Comparison of ENCODE assay signal across 12 cellular contexts in genomic region chr16:2671741-2672140, GRCh38. TPM values are rescaled to one million over a fixed set of nuclear protein-coding genes. Genes with fewer than 3 reads are reported as not detected.
DNase-seq lines count a peak whose midpoint lies in the region; ATAC-seq and TF ChIP-seq lines count a peak whose summit lies in the region.
"Had no signal": no experiment of that assay in that cellular context is flagged by ENCODE, and none has a peak within 500 bp of the region (broad histone marks: within the 10 kb centered on the region; RNA-seq: fewer than 3 reads in every experiment).

No MANE protein-coding gene starts in this region.

- H3K27ac ChIP-seq in left ventricle myocardium inferior (replicated peaks) (no peak overlapping the region), heart left ventricle (peak overlapping the region in 3 of 12 donors; percentile 64 to 85 (median 75)), vagina (peak overlapping the region; percentile 24)

- H3K27me3 ChIP-seq in left ventricle myocardium inferior (ENCODE audit: low read depth) (no peaks in the 10 kb centered on the region), heart left ventricle (no peaks in the 10 kb centered on the region), vagina (no peaks in the 10 kb centered on the region)

- WGBS in heart left ventricle, 4 donors, result 86 to 92% (median 90%) methylated on average over 13 of the region's 13 CpGs

- H3K4me3 ChIP-seq in left ventricle myocardium inferior, result peak overlapping the region; percentile 69
- H3K4me3 ChIP-seq in heart left ventricle, result peak overlapping the region in 4 of 12 donors; percentile 68 to 80 (median 78)
- H3K4me3 ChIP-seq in vagina, result peak overlapping the region in 1 of 2 donors; percentile 64

- H3K4me1 ChIP-seq in left ventricle myocardium inferior (peaks cover 42% of the 10 kb centered on the region), heart left ventricle (peaks cover 5 to 37% (median 25%) of the 10 kb centered on the region in 12 donors), vagina (peaks cover 32% of the 10 kb centered on the region)

- no peak for TF ChIP-seq CTCF in left ventricle myocardium inferior (IDR thresholded peaks at IDR 0.05; ENCODE audit: borderline replicate concordance)
- no peak for TF ChIP-seq CTCF in heart left ventricle (IDR thresholded peaks at IDR 0.05)
- no peak for TF ChIP-seq CTCF in vagina (IDR thresholded peaks at IDR 0.05)

- H3K27ac Mint-ChIP-seq in activated T-helper 2 cell treated with anti-CD3 and anti-CD28 coated beads, Interferon-gamma antibody, Interleukin-2, Interleukin-4, amounts not matched to agents 10 μg/mL and 5 μg/mL and 100 μg/mL, durations not matched to agents 14 hours and 24 hours and 36 hours, result peak overlapping the region; percentile 65
- peak overlapping the region; percentile 86 for H3K27ac Mint-ChIP-seq in memory B cell

- no peaks in the 10 kb centered on the region for H3K9me3 Mint-ChIP-seq in activated T-helper 2 cell treated with anti-CD3 and anti-CD28 coated beads, Interferon-gamma antibody, Interleukin-2, Interleukin-4, amounts not matched to agents 10 μg/mL and 5 μg/mL and 100 μg/mL, durations not matched to agents 14 hours and 24 hours and 36 hours
- H3K9me3 Mint-ChIP-seq in memory B cell, result no peaks in the 10 kb centered on the region

- no peak for TF ChIP-seq POLR2A in heart left ventricle (IDR thresholded peaks at IDR 0.05)
- TF ChIP-seq POLR2A in vagina (IDR thresholded peaks at IDR 0.05), result no peak

- H3K9me3 ChIP-seq in left ventricle myocardium inferior (replicated peaks), result no peaks in the 10 kb centered on the region
- no peaks in the 10 kb centered on the region for H3K9me3 ChIP-seq in heart left ventricle
- no peaks in the 10 kb centered on the region for H3K9me3 ChIP-seq in vagina

- peaks cover 57% of the 10 kb centered on the region for H3K36me3 Mint-ChIP-seq in activated T-helper 2 cell treated with anti-CD3 and anti-CD28 coated beads, Interferon-gamma antibody, Interleukin-2, Interleukin-4, amounts not matched to agents 10 μg/mL and 5 μg/mL and 100 μg/mL, durations not matched to agents 14 hours and 24 hours and 36 hours (ENCODE audit: low read depth)
- H3K36me3 Mint-ChIP-seq in memory B cell, result peaks cover 9% of the 10 kb centered on the region

- ATAC-seq in heart left ventricle (no peak), memory B cell (ENCODE audit: low read depth) (no peak), HG02678 (IDR thresholded peaks at IDR 0.05; ENCODE audit: unreplicated experiment) (no peak)

- H3K36me3 ChIP-seq in left ventricle myocardium inferior (peaks cover 28% of the 10 kb centered on the region), heart left ventricle (peaks cover 0 to 31% (median 21%) of the 10 kb centered on the region in 9 donors), vagina (peaks cover 0 to 13% of the 10 kb centered on the region in 2 donors)

- intact Hi-C loops in left ventricle myocardium inferior (cut with micrococcal nuclease) (no loop called here), heart left ventricle (cut with DNase I) (no loop called here), vagina (cut with DNase I) (no loop called here)
- intact Hi-C loops in activated T-helper 2 cell treated with anti-CD3 and anti-CD28 coated beads, Interferon-gamma antibody, Interleukin-2, Interleukin-4, amounts not matched to agents 10 μg/mL and 5 μg/mL and 100 μg/mL, durations not matched to agents 14 hours and 24 hours and 36 hours (cut with micrococcal nuclease), result loop anchor here (2.0 kb wide), 1 partner anchor 81 kb away; the partner anchor contains the start of gene SRRM2

- peak overlapping the region; percentile 88 for H3K4me3 Mint-ChIP-seq in activated T-helper 2 cell treated with anti-CD3 and anti-CD28 coated beads, Interferon-gamma antibody, Interleukin-2, Interleukin-4, amounts not matched to agents 10 μg/mL and 5 μg/mL and 100 μg/mL, durations not matched to agents 14 hours and 24 hours and 36 hours (ENCODE audit: low read depth)
- H3K4me3 Mint-ChIP-seq in memory B cell, result peak overlapping the region; percentile 51

- peaks cover 31% of the 10 kb centered on the region for H3K4me1 Mint-ChIP-seq in activated T-helper 2 cell treated with anti-CD3 and anti-CD28 coated beads, Interferon-gamma antibody, Interleukin-2, Interleukin-4, amounts not matched to agents 10 μg/mL and 5 μg/mL and 100 μg/mL, durations not matched to agents 14 hours and 24 hours and 36 hours (ENCODE audit: low read depth)
- H3K4me1 Mint-ChIP-seq in memory B cell, result peaks cover 12% of the 10 kb centered on the region

- no peaks in the 10 kb centered on the region for H3K27me3 Mint-ChIP-seq in activated T-helper 2 cell treated with anti-CD3 and anti-CD28 coated beads, Interferon-gamma antibody, Interleukin-2, Interleukin-4, amounts not matched to agents 10 μg/mL and 5 μg/mL and 100 μg/mL, durations not matched to agents 14 hours and 24 hours and 36 hours (ENCODE audit: low read depth)
- H3K27me3 Mint-ChIP-seq in memory B cell, result no peaks in the 10 kb centered on the region

- DNase-seq in left ventricle myocardium inferior (no peak), heart left ventricle (no peak), memory B cell (ENCODE audit: low spot score in 2 of 2) (no peak), vagina (ENCODE audit: extremely low spot score in 2 of 2) (no peak), NCI-H69 (lab: John Stamatoyannopoulos, UW) (no peak), NCI-H526 treated with DMSO at 0.1 percent for 48 hours (lab: John Stamatoyannopoulos, UW) (no peak)
- no peak for DNase-seq in activated T-helper 2 cell treated with anti-CD3 and anti-CD28 coated beads, Interferon-gamma antibody, Interleukin-2, Interleukin-4, amounts not matched to agents 10 μg/mL and 5 μg/mL and 100 μg/mL, durations not matched to agents 14 hours and 24 hours and 36 hours (ENCODE audit: low spot score)
- DNase-seq: NCI-H1417 treated with DMSO at 0.1 percent for 48 hours; Right ventricle myocardium superior; stimulated activated CD4-positive, alpha-beta T cell treated with anti-CD3 and anti-CD28 coated beads, Interleukin-4, amount 100 ng/mL, for 4 hours had no signal

RNA-seq across cellular contexts. Expression of gene KCTD5, which starts 10.6 kb away (rescaled TPM):
- total RNA-seq in left ventricle myocardium inferior (10.2 TPM), heart left ventricle (10 to 100 TPM in 6 of 9 donors, 1 to 10 TPM in 3; 9.1 to 24.3 (median 11.1) TPM), vagina (19.4 TPM)
- 10 to 100 TPM in 1 of 2 donors, 1 to 10 TPM in 1; 6.2 to 15.7 TPM for polyA plus RNA-seq in heart left ventricle
- 65.5 and 68.5 TPM in 2 replicates for total RNA-seq in activated T-helper 2 cell treated with anti-CD3 and anti-CD28 coated beads, Interferon-gamma antibody, Interleukin-2, Interleukin-4, amounts not matched to agents 10 μg/mL and 5 μg/mL and 100 μg/mL, durations not matched to agents 14 hours and 24 hours and 36 hours

RNA-seq across cellular contexts. Expression of gene PRSS27, which starts 48.3 kb away (rescaled TPM):
- total RNA-seq in left ventricle myocardium inferior, result 0.11 TPM
- total RNA-seq in heart left ventricle, result 1 to 10 TPM in 1 of 9 donors, under 1 TPM in 5, not detected in 3; 0.19 to 1.3 (median 0.53) TPM
- under 1 TPM; 0.25 to 0.38 TPM for polyA plus RNA-seq in heart left ventricle
- 1.8 and 2.1 TPM in 2 replicates for total RNA-seq in activated T-helper 2 cell treated with anti-CD3 and anti-CD28 coated beads, Interferon-gamma antibody, Interleukin-2, Interleukin-4, amounts not matched to agents 10 μg/mL and 5 μg/mL and 100 μg/mL, durations not matched to agents 14 hours and 24 hours and 36 hours
- total RNA-seq in vagina, result 61.6 TPM
- polyA plus RNA-seq: CD14-positive monocyte had no signal

Comparison
In these comparisons a context has a peak if more than half of its experiments do, and no peak if none do; other contexts are left out.
1. RNA of gene PRSS27, which starts 48.3 kb away (total RNA-seq): 61.6 TPM in vagina (single experiment); 1.8 to 2.1 TPM in activated T-helper 2 cell treated with anti-CD3 and anti-CD28 coated beads, Interferon-gamma antibody, Interleukin-2, Interleukin-4, amounts not matched to agents 10 μg/mL and 5 μg/mL and 100 μg/mL, durations not matched to agents 14 hours and 24 hours and 36 hours, 0.19 to 1.3 TPM in heart left ventricle and 0.11 TPM in left ventricle myocardium inferior (single experiment); every median in the first group is over 10 times any median in the second.